Comparison of ENCODE assay signal across 24 cellular contexts in genomic region chr2:53708988-53709387, GRCh38.
"Had no signal": no experiment of that assay in that cellular context is flagged by ENCODE, and none has a peak within 500 bp of the region (broad histone marks: within the 10 kb centered on the region; RNA-seq: fewer than 3 reads in every experiment).

No MANE protein-coding gene starts in this region.

- H3K4me3 ChIP-seq: left ventricle myocardium inferior, neural progenitor cell, sigmoid colon, smooth muscle cell, thoracic aorta had no signal

- H3K27me3 Mint-ChIP-seq: activated CD4-positive, alpha-beta memory T cell treated with anti-CD3 and anti-CD28 coated beads, Interleukin-2, amount 10 ng/mL, durations not matched to agents 7 days and 5 days; brain; dendritic cell treated with granulocyte-macrophage colony-stimulating factor and Interleukin-4, amounts not matched to agents 40 ng/mL and 50 ng/mL, for 4 days; naive thymus-derived CD8-positive, alpha-beta T cell; stimulated activated memory B cell treated with anti-CD40 and anti-IgM and Interleukin-4, amounts not matched to agents 10 μg/mL and 1 μg/mL and 100 μg/mL, for 72 hours; type B pancreatic cell had no signal

- H3K4me1 Mint-ChIP-seq: activated CD4-positive, alpha-beta memory T cell treated with anti-CD3 and anti-CD28 coated beads, Interleukin-2, amount 10 ng/mL, durations not matched to agents 7 days and 5 days; brain; mesothelial cell of epicardium; neural progenitor cell; stimulated activated memory B cell treated with anti-CD40 and anti-IgM and Interleukin-4, amounts not matched to agents 10 μg/mL and 1 μg/mL and 100 μg/mL, for 72 hours had no signal

- H3K27me3 ChIP-seq: neural progenitor cell, sigmoid colon had no signal

- ATAC-seq: esophagus mucosa; naive thymus-derived CD8-positive, alpha-beta T cell; stimulated activated memory B cell treated with anti-CD40 and anti-IgM and Interleukin-4, amounts not matched to agents 10 μg/mL and 1 μg/mL and 100 μg/mL, for 72 hours had no signal

- H3K4me3 Mint-ChIP-seq: activated CD4-positive, alpha-beta memory T cell treated with anti-CD3 and anti-CD28 coated beads, Interleukin-2, amount 10 ng/mL, durations not matched to agents 7 days and 5 days; activated T-helper 1 cell treated with anti-CD3 and anti-CD28 coated beads, Interleukin-12 subunit alpha, Interleukin-12 subunit beta, Interleukin-2, Interleukin-4 antibody, amounts not matched to agents 30 ng/mL and 10 ng/mL and 1 ng/mL, durations not matched to agents 14 hours and 24 hours and 36 hours; brain; dendritic cell treated with granulocyte-macrophage colony-stimulating factor and Interleukin-4, amounts not matched to agents 40 ng/mL and 50 ng/mL, for 4 days; mesothelial cell of epicardium; neural progenitor cell; stimulated activated memory B cell treated with anti-CD40 and anti-IgM and Interleukin-4, amounts not matched to agents 10 μg/mL and 1 μg/mL and 100 μg/mL, for 72 hours; type B pancreatic cell had no signal

- H3K4me1 ChIP-seq: left ventricle myocardium inferior, neural progenitor cell, sigmoid colon had no signal

- H3K9me3 ChIP-seq: thoracic aorta had no signal

- H3K27ac Mint-ChIP-seq: activated CD4-positive, alpha-beta memory T cell treated with anti-CD3 and anti-CD28 coated beads, Interleukin-2, amount 10 ng/mL, durations not matched to agents 7 days and 5 days; brain; dendritic cell treated with granulocyte-macrophage colony-stimulating factor and Interleukin-4, amounts not matched to agents 40 ng/mL and 50 ng/mL, for 4 days; mesothelial cell of epicardium; naive thymus-derived CD8-positive, alpha-beta T cell; neural progenitor cell; stimulated activated memory B cell treated with anti-CD40 and anti-IgM and Interleukin-4, amounts not matched to agents 10 μg/mL and 1 μg/mL and 100 μg/mL, for 72 hours; type B pancreatic cell had no signal

- DNase-seq: activated CD4-positive, alpha-beta memory T cell treated with anti-CD3 and anti-CD28 coated beads, Interleukin-2, amount 10 ng/mL, durations not matched to agents 7 days and 5 days; activated gamma-delta T cell; activated naive CD4-positive, alpha-beta T cell treated with anti-CD3 and anti-CD28 coated beads, Interleukin-2, amount 50 U/mL, for 16 hours; aorta; effector CD4-positive, alpha-beta T cell; foreskin melanocyte; kidney glomerular epithelial cell; left ventricle myocardium inferior; posterior cingulate gyrus; sigmoid colon; stimulated activated CD4-positive, alpha-beta T cell treated with anti-CD3 and anti-CD28 coated beads, Interleukin-15, amount 100 ng/mL, for 24 hours; T-helper 1 cell; T-helper 9 cell had no signal
